In the genomic region with DNA sequence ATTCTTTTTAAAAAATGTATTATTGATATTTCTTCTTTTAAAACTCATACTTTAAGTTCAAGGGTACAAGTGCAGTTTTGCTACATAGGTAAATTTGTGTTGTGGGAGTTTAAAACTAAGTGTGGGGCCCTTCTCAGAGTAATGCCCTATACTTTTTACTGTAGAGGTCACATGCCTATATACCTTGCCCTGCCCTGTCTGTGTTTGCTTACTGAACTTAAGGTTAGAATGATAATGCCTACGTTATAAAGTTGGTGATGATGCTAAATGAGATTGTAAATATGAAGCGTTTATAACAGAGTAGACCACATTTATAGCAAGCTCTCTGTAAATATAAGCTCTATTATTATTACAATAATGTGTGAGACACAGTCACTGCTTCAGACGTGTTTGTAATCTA, we compare ENCODE assay signal across 6 cellular contexts.
"Had no signal": no experiment of that assay in that cellular context is flagged by ENCODE, and none has a peak within 500 bp of the region (broad histone marks: within the 10 kb centered on the region; RNA-seq: fewer than 3 reads in every experiment).

No MANE protein-coding gene starts in this region.

- H3K4me3 ChIP-seq: GM23338 had no signal

- ATAC-seq: HepG2 had no signal

- H3K27me3 Mint-ChIP-seq: IgD-negative memory B cell had no signal

- H3K9me3 Mint-ChIP-seq: GM23338, H9, IgD-negative memory B cell had no signal

- H3K27ac ChIP-seq: HL-60 had no signal

- H3K36me3 Mint-ChIP-seq: IgD-negative memory B cell had no signal

- H3K4me3 Mint-ChIP-seq: GM23338, H9, IgD-negative memory B cell had no signal

- H3K4me2 ChIP-seq: GM23338 had no signal

- DNase-seq: H9, HCEC 1CT had no signal

- H3K4me1 Mint-ChIP-seq: IgD-negative memory B cell had no signal

- H3K27ac Mint-ChIP-seq: GM23338, H9, IgD-negative memory B cell had no signal
